In the genomic region with DNA sequence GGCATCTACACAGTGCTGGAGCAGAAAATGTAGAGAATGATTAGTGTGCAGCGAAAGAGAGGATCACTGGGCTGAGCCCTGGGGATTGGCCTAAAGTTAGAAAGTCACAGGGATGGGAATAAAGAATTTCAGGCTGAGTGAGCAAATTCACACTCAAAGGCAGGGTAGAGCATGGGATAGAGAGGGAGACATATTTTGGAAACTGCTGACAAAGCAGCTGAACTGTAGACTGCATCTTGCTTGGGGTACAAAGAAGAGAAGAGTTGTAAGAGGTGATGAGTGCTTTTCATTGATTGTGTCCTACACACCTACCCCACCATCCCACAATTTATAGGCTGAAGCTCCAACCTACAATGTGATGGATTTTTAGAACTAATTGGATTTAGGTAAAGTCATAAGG, we compare ENCODE assay signal across 25 cellular contexts.
"Had no signal": no experiment of that assay in that cellular context is flagged by ENCODE, and none has a peak within 500 bp of the region (broad histone marks: within the 10 kb centered on the region; RNA-seq: fewer than 3 reads in every experiment).

No MANE protein-coding gene starts in this region.

- H3K4me3 ChIP-seq: ascending aorta, breast epithelium, cardiac muscle cell, colonic mucosa, esophagus squamous epithelium had no signal

- H3K9me3 ChIP-seq: ascending aorta, breast epithelium, colonic mucosa, esophagus squamous epithelium had no signal

- H3K27me3 ChIP-seq: ascending aorta, breast epithelium, cardiac muscle cell, colonic mucosa, esophagus squamous epithelium had no signal

- H3K27ac ChIP-seq: ascending aorta, breast epithelium, cardiac muscle cell, colonic mucosa, epithelial cell of prostate, esophagus squamous epithelium had no signal

- ATAC-seq: activated CD4-positive, alpha-beta T cell treated with anti-CD3 and anti-CD28 coated beads for 36 hours; activated CD8-positive, alpha-beta memory T cell treated with anti-CD3 and anti-CD28 coated beads, Interleukin-2, amount 10 ng/mL, durations not matched to agents 7 days and 5 days; activated CD8-positive, alpha-beta T cell treated with anti-CD3 and anti-CD28 coated beads, Interleukin-2, amount 10 ng/mL, durations not matched to agents 7 days and 5 days; activated naive CD4-positive, alpha-beta T cell treated with anti-CD3 and anti-CD28 coated beads, Interleukin-2, amount 50 U/mL, for 72 hours had no signal

- DNase-seq: activated CD4-positive, alpha-beta memory T cell treated with anti-CD3 and anti-CD28 coated beads for 36 hours; activated CD4-positive, alpha-beta T cell treated with anti-CD3 and anti-CD28 coated beads for 36 hours; activated CD4-positive, alpha-beta T cell treated with anti-CD3 and anti-CD28 coated beads, Interleukin-2, amount 10 ng/mL, durations not matched to agents 24 days and 14 days; activated CD4-positive, CD25-positive, alpha-beta regulatory T cell; activated CD4-positive, CD25-positive, alpha-beta regulatory T cell treated with anti-CD3 and anti-CD28 coated beads, Interleukin-2, amount 50 U/mL, for 72 hours; activated CD8-positive, alpha-beta memory T cell treated with anti-CD3 and anti-CD28 coated beads, Interleukin-2, amount 10 ng/mL, durations not matched to agents 7 days and 5 days; activated CD8-positive, alpha-beta memory T cell treated with anti-CD3 and anti-CD28 coated beads, Interleukin-2, amount 50 U/mL, for 4 hours; activated CD8-positive, alpha-beta T cell treated with anti-CD3 and anti-CD28 coated beads, Interleukin-2, amount 10 ng/mL, durations not matched to agents 7 days and 5 days; activated effector memory CD4-positive, alpha-beta T cell treated with anti-CD3 and anti-CD28 coated beads, Interleukin-2, amount 50 U/mL, for 16 hours; activated naive CD4-positive, alpha-beta T cell treated with anti-CD3 and anti-CD28 coated beads, Interleukin-2, amount 10 ng/mL, durations not matched to agents 7 days and 5 days; activated naive CD8-positive, alpha-beta T cell treated with anti-CD3 and anti-CD28 coated beads, Interleukin-2, amount 10 ng/mL, durations not matched to agents 7 days and 5 days; activated T-cell treated with anti-CD3 and anti-CD28 coated beads, Interleukin-2, amount 50 U/mL, for 1 hour; activated T-cell treated with anti-CD3 and anti-CD28 coated beads, Interleukin-2, amount 50 U/mL, for 48 hours; central memory CD4-positive, alpha-beta T cell; cerebellar nuclear complex; colonic mucosa; effector CD8-positive, alpha-beta T cell; esophagus squamous epithelium; head of caudate nucleus; T-helper 2 cell had no signal

- H3K4me1 ChIP-seq: ascending aorta, breast epithelium, colonic mucosa, esophagus squamous epithelium had no signal

- H3K36me3 ChIP-seq: ascending aorta, breast epithelium, cardiac muscle cell, colonic mucosa, esophagus squamous epithelium had no signal
